ENCODE assay signal across 1 cellular context in genomic region chr2:118855451-118856279, GRCh38.
TF ChIP-seq lines count a peak whose summit lies in the region.

No MANE protein-coding gene starts in this region.

TF ChIP-seq in HepG2, 621 proteins besides CTCF, POLR2A, EP300 and RAD21 (continued from another document and continues in another):
- 0 out of 2 replicates have a peak, but pooled peaks have one; percentile 63 for TF ChIP-seq ZNF142 (CRISPR knock-in tag; IDR thresholded peaks at IDR 0.05)
- 0 out of 2 replicates have a peak, but pooled peaks have one; percentile 50 for TF ChIP-seq SSRP1 (CRISPR knock-in tag; IDR thresholded peaks at IDR 0.05)
- no peak for TF ChIP-seq RNF219 (CRISPR knock-in tag; IDR thresholded peaks at IDR 0.05)
- TF ChIP-seq KLF16 (CRISPR knock-in tag; IDR thresholded peaks at IDR 0.05): peak in 1 of 2 experiments; percentile 48; a peak in 1 of 4 replicates
- no peak for TF ChIP-seq ZNF256 (CRISPR knock-in tag; conservative IDR thresholded peaks at IDR 0.05)
- TF ChIP-seq ZNF33B (CRISPR knock-in tag; IDR thresholded peaks at IDR 0.05): no peak; the same call in 1 of the 2 replicates
- TF ChIP-seq MXD1 (CRISPR knock-in tag; IDR thresholded peaks at IDR 0.05): 0 out of 2 replicates have a peak, but pooled peaks have one; percentile 33
- TF ChIP-seq FOXK1 (CRISPR knock-in tag; IDR thresholded peaks at IDR 0.05; ENCODE audit: borderline replicate concordance, low read depth): no peak
- TF ChIP-seq NFAT5 (CRISPR knock-in tag; IDR thresholded peaks at IDR 0.05): no peak
- no peak for TF ChIP-seq NR3C1 (CRISPR knock-in tag; IDR thresholded peaks at IDR 0.05)
- TF ChIP-seq KDM5B (CRISPR knock-in tag; IDR thresholded peaks at IDR 0.05; ENCODE audit: borderline replicate concordance): peak; percentile 59; the same call in 1 of the 2 replicates
- TF ChIP-seq SRSF9 (IDR thresholded peaks at IDR 0.05; ENCODE audit: borderline replicate concordance, insufficient read depth, low read depth, low read length, poor library complexity, severe bottlenecking): no peak
- TF ChIP-seq PRDM15 (CRISPR knock-in tag; IDR thresholded peaks at IDR 0.05): no peak
- TF ChIP-seq E2F5 (CRISPR knock-in tag; conservative IDR thresholded peaks at IDR 0.05): no peak
- 0 out of 2 replicates have a peak, but pooled peaks have one; percentile 35 for TF ChIP-seq ELF1 (CRISPR knock-in tag; IDR thresholded peaks at IDR 0.05)
- TF ChIP-seq PLRG1 (conservative IDR thresholded peaks at IDR 0.05): no peak
- TF ChIP-seq IRF1 (CRISPR knock-in tag; IDR thresholded peaks at IDR 0.05; ENCODE audit: low read depth): no peak
- no peak for TF ChIP-seq IKZF1 (IDR thresholded peaks at IDR 0.05)
- TF ChIP-seq RAD51 (IDR thresholded peaks at IDR 0.05; ENCODE audit: borderline replicate concordance): no peak
- TF ChIP-seq DNMT1 (CRISPR knock-in tag; IDR thresholded peaks at IDR 0.05): 0 out of 2 replicates have a peak, but pooled peaks have one; percentile 53
- TF ChIP-seq GLMP (CRISPR knock-in tag; IDR thresholded peaks at IDR 0.05; ENCODE audit: borderline replicate concordance): no peak
- TF ChIP-seq PTBP1 (IDR thresholded peaks at IDR 0.05; ENCODE audit: low read depth, low read length, poor library complexity, severe bottlenecking): no peak
- TF ChIP-seq MXD3 (CRISPR knock-in tag; IDR thresholded peaks at IDR 0.05): 0 out of 2 replicates have a peak, but pooled peaks have one; percentile 25
- TF ChIP-seq ZNF235 (CRISPR knock-in tag; IDR thresholded peaks at IDR 0.05; ENCODE audit: borderline replicate concordance): no peak
- no peak for TF ChIP-seq RBM22 (optimal IDR thresholded peaks at IDR 0.05; ENCODE audit: low read length)
- TF ChIP-seq MZF1 (CRISPR knock-in tag; IDR thresholded peaks at IDR 0.05; ENCODE audit: borderline replicate concordance): no peak
- no peak for TF ChIP-seq ZNF30 (CRISPR knock-in tag; IDR thresholded peaks at IDR 0.05)
- TF ChIP-seq KLF6 (CRISPR knock-in tag; IDR thresholded peaks at IDR 0.05): 0 out of 2 replicates have a peak, but pooled peaks have one; percentile 50
- TF ChIP-seq HHEX (CRISPR knock-in tag; IDR thresholded peaks at IDR 0.05): no peak; the same call in 1 of the 2 replicates
- TF ChIP-seq IRF9 (CRISPR knock-in tag; IDR thresholded peaks at IDR 0.05; ENCODE audit: borderline replicate concordance): peak; percentile 25; the same call in 1 of the 2 replicates
- peak; percentile 66 for TF ChIP-seq ZNF501 (CRISPR knock-in tag; IDR thresholded peaks at IDR 0.05)
- TF ChIP-seq ZNF589 (CRISPR knock-in tag; conservative IDR thresholded peaks at IDR 0.05): no peak
- TF ChIP-seq ZBTB20 (CRISPR knock-in tag; IDR thresholded peaks at IDR 0.05; ENCODE audit: borderline replicate concordance, low read depth): no peak
- no peak; the same call in 1 of the 2 replicates for TF ChIP-seq ZFY (CRISPR knock-in tag; IDR thresholded peaks at IDR 0.05)
- no peak for TF ChIP-seq ZKSCAN8 (CRISPR knock-in tag; IDR thresholded peaks at IDR 0.05; ENCODE audit: borderline replicate concordance)
- TF ChIP-seq RFX1 (IDR thresholded peaks at IDR 0.05): no peak
- TF ChIP-seq ZSCAN25 (CRISPR knock-in tag; IDR thresholded peaks at IDR 0.05): no peak
